Comparison of ENCODE assay signal across 1 cellular context in the genomic region with DNA sequence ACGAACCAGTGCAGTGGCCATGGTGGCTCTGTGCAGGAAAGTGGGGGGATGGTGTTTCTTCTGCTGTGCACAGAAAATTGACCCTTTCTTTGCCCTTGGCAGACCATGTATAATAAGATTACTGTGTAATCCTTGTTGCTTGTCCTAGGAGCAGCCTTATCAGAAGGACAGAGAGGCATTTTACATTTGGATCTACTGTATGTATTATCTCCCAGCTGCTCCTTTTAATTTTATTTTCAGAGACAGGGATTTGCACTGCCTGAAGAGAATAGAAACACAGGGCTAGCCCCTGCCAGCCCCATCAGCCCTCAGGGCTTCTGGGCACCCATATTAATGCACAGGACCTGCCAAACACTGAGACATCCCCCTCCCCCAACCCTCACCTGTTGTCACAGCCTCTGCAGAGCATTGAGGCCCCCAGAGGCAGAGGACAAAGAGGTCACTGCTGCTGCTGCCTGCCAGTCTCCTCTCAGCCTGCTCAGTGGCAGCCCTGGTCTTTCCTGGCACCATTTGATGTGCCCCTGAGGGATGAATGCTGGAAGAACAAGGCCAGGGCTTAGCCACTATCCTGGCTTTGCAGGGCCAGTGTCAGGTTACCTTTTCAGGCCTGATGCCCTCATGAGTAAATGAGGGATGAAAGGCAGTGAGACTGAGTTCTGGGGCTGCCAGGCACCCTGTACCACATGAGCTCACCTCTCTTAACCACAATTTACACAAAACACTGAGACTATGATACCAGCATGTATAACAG.
TF ChIP-seq lines count a peak whose summit lies in the region.

No MANE protein-coding gene starts in this region.

TF ChIP-seq in GM23338, 12 proteins besides CTCF, POLR2A, EP300 and RAD21 (continued from another document):
- TF ChIP-seq, protein P1, sequence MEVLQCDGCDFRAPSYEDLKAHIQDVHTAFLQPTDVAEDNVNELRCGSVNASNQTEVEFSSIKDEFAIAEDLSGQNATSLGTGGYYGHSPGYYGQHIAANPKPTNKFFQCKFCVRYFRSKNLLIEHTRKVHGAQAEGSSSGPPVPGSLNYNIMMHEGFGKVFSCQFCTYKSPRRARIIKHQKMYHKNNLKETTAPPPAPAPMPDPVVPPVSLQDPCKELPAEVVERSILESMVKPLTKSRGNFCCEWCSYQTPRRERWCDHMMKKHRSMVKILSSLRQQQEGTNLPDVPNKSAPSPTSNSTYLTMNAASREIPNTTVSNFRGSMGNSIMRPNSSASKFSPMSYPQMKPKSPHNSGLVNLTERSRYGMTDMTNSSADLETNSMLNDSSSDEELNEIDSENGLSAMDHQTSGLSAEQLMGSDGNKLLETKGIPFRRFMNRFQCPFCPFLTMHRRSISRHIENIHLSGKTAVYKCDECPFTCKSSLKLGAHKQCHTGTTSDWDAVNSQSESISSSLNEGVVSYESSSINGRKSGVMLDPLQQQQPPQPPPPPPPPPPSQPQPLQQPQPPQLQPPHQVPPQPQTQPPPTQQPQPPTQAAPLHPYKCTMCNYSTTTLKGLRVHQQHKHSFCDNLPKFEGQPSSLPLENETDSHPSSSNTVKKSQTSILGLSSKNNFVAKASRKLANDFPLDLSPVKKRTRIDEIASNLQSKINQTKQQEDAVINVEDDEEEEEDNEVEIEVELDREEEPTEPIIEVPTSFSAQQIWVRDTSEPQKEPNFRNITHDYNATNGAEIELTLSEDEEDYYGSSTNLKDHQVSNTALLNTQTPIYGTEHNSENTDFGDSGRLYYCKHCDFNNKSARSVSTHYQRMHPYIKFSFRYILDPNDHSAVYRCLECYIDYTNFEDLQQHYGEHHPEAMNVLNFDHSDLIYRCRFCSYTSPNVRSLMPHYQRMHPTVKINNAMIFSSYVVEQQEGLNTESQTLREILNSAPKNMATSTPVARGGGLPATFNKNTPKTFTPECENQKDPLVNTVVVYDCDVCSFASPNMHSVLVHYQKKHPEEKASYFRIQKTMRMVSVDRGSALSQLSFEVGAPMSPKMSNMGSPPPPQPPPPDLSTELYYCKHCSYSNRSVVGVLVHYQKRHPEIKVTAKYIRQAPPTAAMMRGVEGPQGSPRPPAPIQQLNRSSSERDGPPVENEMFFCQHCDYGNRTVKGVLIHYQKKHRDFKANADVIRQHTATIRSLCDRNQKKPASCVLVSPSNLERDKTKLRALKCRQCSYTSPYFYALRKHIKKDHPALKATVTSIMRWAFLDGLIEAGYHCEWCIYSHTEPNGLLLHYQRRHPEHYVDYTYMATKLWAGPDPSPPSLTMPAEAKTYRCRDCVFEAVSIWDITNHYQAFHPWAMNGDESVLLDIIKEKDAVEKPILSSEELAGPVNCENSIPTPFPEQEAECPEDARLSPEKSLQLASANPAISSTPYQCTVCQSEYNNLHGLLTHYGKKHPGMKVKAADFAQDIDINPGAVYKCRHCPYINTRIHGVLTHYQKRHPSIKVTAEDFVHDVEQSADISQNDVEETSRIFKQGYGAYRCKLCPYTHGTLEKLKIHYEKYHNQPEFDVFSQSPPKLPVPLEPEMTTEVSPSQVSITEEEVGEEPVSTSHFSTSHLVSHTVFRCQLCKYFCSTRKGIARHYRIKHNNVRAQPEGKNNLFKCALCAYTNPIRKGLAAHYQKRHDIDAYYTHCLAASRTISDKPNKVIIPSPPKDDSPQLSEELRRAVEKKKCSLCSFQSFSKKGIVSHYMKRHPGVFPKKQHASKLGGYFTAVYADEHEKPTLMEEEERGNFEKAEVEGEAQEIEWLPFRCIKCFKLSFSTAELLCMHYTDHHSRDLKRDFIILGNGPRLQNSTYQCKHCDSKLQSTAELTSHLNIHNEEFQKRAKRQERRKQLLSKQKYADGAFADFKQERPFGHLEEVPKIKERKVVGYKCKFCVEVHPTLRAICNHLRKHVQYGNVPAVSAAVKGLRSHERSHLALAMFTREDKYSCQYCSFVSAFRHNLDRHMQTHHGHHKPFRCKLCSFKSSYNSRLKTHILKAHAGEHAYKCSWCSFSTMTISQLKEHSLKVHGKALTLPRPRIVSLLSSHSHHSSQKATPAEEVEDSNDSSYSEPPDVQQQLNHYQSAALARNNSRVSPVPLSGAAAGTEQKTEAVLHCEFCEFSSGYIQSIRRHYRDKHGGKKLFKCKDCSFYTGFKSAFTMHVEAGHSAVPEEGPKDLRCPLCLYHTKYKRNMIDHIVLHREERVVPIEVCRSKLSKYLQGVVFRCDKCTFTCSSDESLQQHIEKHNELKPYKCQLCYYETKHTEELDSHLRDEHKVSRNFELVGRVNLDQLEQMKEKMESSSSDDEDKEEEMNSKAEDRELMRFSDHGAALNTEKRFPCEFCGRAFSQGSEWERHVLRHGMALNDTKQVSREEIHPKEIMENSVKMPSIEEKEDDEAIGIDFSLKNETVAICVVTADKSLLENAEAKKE (CRISPR knock-in tag; IDR thresholded peaks at IDR 0.05), result no peak
- TF ChIP-seq JUNB (IDR thresholded peaks at IDR 0.05; ENCODE audit: unreplicated experiment), result no peak
- no peak for TF ChIP-seq NANOG (IDR thresholded peaks at IDR 0.05; ENCODE audit: borderline replicate concordance)
- TF ChIP-seq ZNF114 (CRISPR knock-in tag; IDR thresholded peaks at IDR 0.05), result no peak
